In the genomic region with DNA sequence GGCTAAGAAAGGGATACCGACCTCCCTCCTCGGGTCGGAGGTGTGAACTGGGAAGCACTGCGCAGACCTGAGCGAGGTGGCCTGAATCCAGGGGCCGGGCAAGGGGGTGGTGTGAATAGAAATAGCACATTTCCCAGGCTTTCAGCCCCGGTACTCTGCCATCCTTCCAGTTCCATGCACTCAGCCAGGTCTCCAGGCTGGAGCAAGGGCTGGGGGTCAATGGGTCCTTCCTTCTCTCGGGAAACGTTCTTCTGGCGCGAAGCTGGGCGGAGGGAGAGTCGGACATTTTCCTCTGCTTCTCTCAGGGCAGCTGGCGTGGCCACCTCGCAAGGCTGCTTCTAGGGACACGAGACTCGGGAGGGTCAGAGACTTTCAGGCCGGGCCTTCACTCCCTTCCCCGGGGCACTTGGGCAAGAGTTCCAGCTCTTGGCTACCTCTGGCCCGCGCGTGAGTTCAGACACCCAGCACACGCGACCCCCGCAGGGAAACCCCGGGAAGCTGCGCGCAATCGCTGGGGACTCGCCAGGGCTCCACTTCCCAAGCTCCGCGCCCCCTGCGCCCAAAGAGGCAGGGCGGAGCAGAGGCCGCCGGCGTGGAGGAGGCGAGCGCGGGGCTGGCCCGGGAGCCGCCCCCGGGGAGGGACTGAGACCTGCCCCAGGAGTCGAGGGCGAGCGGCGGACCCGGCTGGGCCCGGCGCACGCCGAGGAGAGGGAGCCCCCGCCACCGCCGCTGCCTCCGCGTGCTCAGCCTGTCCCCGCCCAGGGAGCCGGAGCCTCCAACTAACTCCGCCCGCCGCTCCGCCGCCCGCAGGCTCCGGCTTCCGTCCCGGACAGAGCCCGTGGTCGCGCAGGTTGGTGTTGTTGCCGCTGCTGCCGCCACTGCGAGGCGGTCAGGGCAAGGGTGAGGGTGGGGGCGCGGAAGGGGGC, we compare ENCODE assay signal across 8 cellular contexts. TPM values are rescaled to one million over a fixed set of nuclear protein-coding genes. Genes with fewer than 3 reads are reported as not detected.
DNase-seq lines count a peak whose midpoint lies in the region; ATAC-seq and TF ChIP-seq lines count a peak whose summit lies in the region.

A gene (plus strand): TSS at position 807 of the 926 bp plus-strand sequence. CDS start 110,891 bp downstream, outside the sequence.

- 0 to 1% methylated on average over 58 to 77 of the region's 77 CpGs for WGBS in lung, 2 donors

- H3K9me3 Mint-ChIP-seq in activated CD4-positive, alpha-beta memory T cell treated with anti-CD3 and anti-CD28 coated beads for 36 hours: no peaks in the 10 kb centered on the region

- peaks cover 30% of the 10 kb centered on the region for H3K4me1 Mint-ChIP-seq in activated CD4-positive, alpha-beta memory T cell treated with anti-CD3 and anti-CD28 coated beads for 36 hours (ENCODE audit: low read depth)

- intact Hi-C loops in activated CD4-positive, alpha-beta memory T cell treated with anti-CD3 and anti-CD28 coated beads for 36 hours (cut with micrococcal nuclease): loop anchor here (1.0 to 2.0 kb wide), 2 partner anchors 24 to 504 kb away; a partner anchor contains a TSS

- H3K36me3 Mint-ChIP-seq in activated CD4-positive, alpha-beta memory T cell treated with anti-CD3 and anti-CD28 coated beads for 36 hours: peaks cover 4% of the 10 kb centered on the region

- DNase-seq in BE2C (peak; percentile 90), NCI-H748 treated with DMSO at 0.1 percent for 48 hours (lab: John Stamatoyannopoulos, UW) (peak; percentile 67), lung (ENCODE audit: low spot score) (peak; percentile 81)
- DNase-seq in activated CD4-positive, alpha-beta memory T cell treated with anti-CD3 and anti-CD28 coated beads for 36 hours: peak; percentile 82
- peak; percentile 41 for DNase-seq in stimulated activated CD8-positive, alpha-beta memory T cell treated with anti-CD3 and anti-CD28 coated beads, Interleukin-12 subunit alpha, Interleukin-12 subunit beta, amount 100 ng/mL, for 1 hour (ENCODE audit: low read depth)

- H3K4me3 ChIP-seq in BE2C (ENCODE audit: low read depth, low read length) (peak within 1 kb of the TSS; percentile 98), duodenal mucosa (ENCODE audit: low read depth in 1 of 2, low read length in 2 of 2) (peak within 1 kb of the TSS; percentile 86 to 98), lung (peak within 1 kb of the TSS; percentile 79)

- CTCF ChIA-PET in activated CD4-positive, alpha-beta memory T cell treated with anti-CD3 and anti-CD28 coated beads for 36 hours (lab: Charles Lee): interaction anchor here (1.1 kb wide), 1 partner anchor 26 kb away, joined by 4 read pairs; no protein-coding TSS in a partner anchor

- peaks cover 7% of the 10 kb centered on the region for H3K27me3 Mint-ChIP-seq in activated CD4-positive, alpha-beta memory T cell treated with anti-CD3 and anti-CD28 coated beads for 36 hours

- POLR2A ChIA-PET in activated CD4-positive, alpha-beta memory T cell treated with anti-CD3 and anti-CD28 coated beads for 36 hours (lab: Charles Lee): interaction anchor here (1.0 to 4.5 kb wide), 5 partner anchors 8 to 365 kb away, joined by 3 to 26 read pairs (median 4); a partner anchor contains a TSS

- H3K9ac ChIP-seq in duodenal mucosa (ENCODE audit: low read depth in 1 of 2, low read length in 2 of 2): peak within 1 kb of the TSS; percentile 86 to 90

- H3K36me3 ChIP-seq in BE2C (no peaks in the 10 kb centered on the region; the same call in 1 of the 2 replicates), duodenal mucosa (ENCODE audit: control insufficient read depth in 1 of 2, insufficient read depth in 2 of 2, low read length in 2 of 2) (no peaks in the 10 kb centered on the region), lung (ENCODE audit: control insufficient read depth in 2 of 2, insufficient read depth in 2 of 2, low read length in 2 of 2) (no peaks in the 10 kb centered on the region)

- H3K27me3 ChIP-seq in BE2C (no peaks in the 10 kb centered on the region), duodenal mucosa (ENCODE audit: control insufficient read depth in 1 of 2, insufficient read depth in 2 of 2, low read length in 2 of 2) (peaks cover 2 to 8% of the 10 kb centered on the region in 2 donors), lung (ENCODE audit: control insufficient read depth, insufficient read depth) (no peaks in the 10 kb centered on the region)

- ATAC-seq in GM19025 (IDR thresholded peaks at IDR 0.05; ENCODE audit: low read depth, unreplicated experiment) (peak; percentile 83), HG03175 (IDR thresholded peaks at IDR 0.05; ENCODE audit: unreplicated experiment) (peak; percentile 84), lung (ENCODE audit: insufficient read depth, low FRiP score) (peak; percentile 90)

- no peaks in the 10 kb centered on the region for H3K9me3 ChIP-seq in BE2C
- H3K9me3 ChIP-seq in duodenal mucosa (ENCODE audit: control insufficient read depth in 1 of 2, low read length in 2 of 2): no peaks in the 10 kb centered on the region
- H3K9me3 ChIP-seq in lung (ENCODE audit: control insufficient read depth in 2 of 2, insufficient read depth in 1 of 2, low read length in 1 of 2): peaks cover 0 to 2% of the 10 kb centered on the region in 2 donors

- H3K4me3 Mint-ChIP-seq in activated CD4-positive, alpha-beta memory T cell treated with anti-CD3 and anti-CD28 coated beads for 36 hours: peak within 1 kb of the TSS; percentile 91

- H3K27ac ChIP-seq in duodenal mucosa (ENCODE audit: low read depth, low read length) (no peak within 1 kb of the TSS), lung (ENCODE audit: low read depth in 1 of 2, low read length in 1 of 2) (peak within 1 kb of the TSS; percentile 87 to 89)

- H3K27ac Mint-ChIP-seq in activated CD4-positive, alpha-beta memory T cell treated with anti-CD3 and anti-CD28 coated beads for 36 hours: peak within 1 kb of the TSS; percentile 93

- TF ChIP-seq CTCF in BE2C (IDR thresholded peaks at IDR 0.05; ENCODE audit: low read depth, low read length): no peak
- no peak for TF ChIP-seq CTCF in lung (IDR thresholded peaks at IDR 0.05; ENCODE audit: control extremely low read depth, extremely low read depth)

- H3K4me1 ChIP-seq in BE2C (peaks cover 5% of the 10 kb centered on the region), duodenal mucosa (ENCODE audit: control insufficient read depth in 1 of 2, insufficient read depth in 2 of 2, low read length in 2 of 2) (peaks cover 8 to 22% of the 10 kb centered on the region in 2 donors), lung (ENCODE audit: control insufficient read depth in 2 of 2, insufficient read depth in 2 of 2, low read length in 2 of 2) (peaks cover 11 to 14% of the 10 kb centered on the region in 2 donors)

RNA-seq across cellular contexts. Expression of the gene that starts here (rescaled TPM):
- 49.8 TPM for polyA plus RNA-seq in BE2C (2012; ENCODE audit: insufficient read depth, insufficient read length, low read depth)
- total RNA-seq in activated CD4-positive, alpha-beta memory T cell treated with anti-CD3 and anti-CD28 coated beads for 36 hours: 10 to 100 TPM; 41.6 to 43.7 TPM
- total RNA-seq in lung: 100 to 1,000 TPM; 158 to 248 TPM
- polyA plus RNA-seq in lung: 100 to 1,000 TPM; 117 to 143 TPM
